10 cellular contexts compared by ENCODE assay signal in genomic region chr6:136696238-136696637, GRCh38.
DNase-seq lines count a peak whose midpoint lies in the region; ATAC-seq and TF ChIP-seq lines count a peak whose summit lies in the region.
"Had no signal": no experiment of that assay in that cellular context is flagged by ENCODE, and none has a peak within 500 bp of the region (broad histone marks: within the 10 kb centered on the region; RNA-seq: fewer than 3 reads in every experiment).

No MANE protein-coding gene starts in this region.

- ATAC-seq in activated T-cell treated with anti-CD3 and anti-CD28 coated beads, Interleukin-2, amount 50 U/mL, for 72 hours (replicated peaks in 1 of 2) = no peak
- ATAC-seq in body of pancreas = peak; percentile 89
- peak; percentile 44 for ATAC-seq in left lobe of liver
- ATAC-seq in upper lobe of right lung = peak; percentile 96
- no peak for ATAC-seq in HG02642 (IDR thresholded peaks at IDR 0.05; ENCODE audit: poor library complexity, unreplicated experiment)

- H3K9me3 Mint-ChIP-seq in activated T-cell treated with anti-CD3 and anti-CD28 coated beads, Interleukin-2, amount 50 U/mL, for 72 hours = no peaks in the 10 kb centered on the region

- H3K36me3 Mint-ChIP-seq in activated T-cell treated with anti-CD3 and anti-CD28 coated beads, Interleukin-2, amount 50 U/mL, for 72 hours (ENCODE audit: insufficient read depth in 2 of 2) = peaks cover 1 to 4% of the 10 kb centered on the region in 2 donors

- H3K4me3 Mint-ChIP-seq in activated T-cell treated with anti-CD3 and anti-CD28 coated beads, Interleukin-2, amount 50 U/mL, for 72 hours = no peak overlapping the region

- H3K4me1 Mint-ChIP-seq in activated T-cell treated with anti-CD3 and anti-CD28 coated beads, Interleukin-2, amount 50 U/mL, for 72 hours (ENCODE audit: low read depth) = peaks cover 15% of the 10 kb centered on the region

- H3K4me3 ChIP-seq in body of pancreas (no peak overlapping the region), upper lobe of right lung (no peak overlapping the region)

- TF ChIP-seq CTCF in body of pancreas (IDR thresholded peaks at IDR 0.05) (no peak), upper lobe of right lung (IDR thresholded peaks at IDR 0.05) (no peak)

- H3K36me3 ChIP-seq in body of pancreas (replicated peaks in 1 of 2; ENCODE audit: insufficient read depth in 1 of 2, low read depth in 2 of 2) (peaks cover 0 to 3% of the 10 kb centered on the region in 2 donors), upper lobe of right lung (peaks cover 20% of the 10 kb centered on the region)

- H3K27ac ChIP-seq in body of pancreas (peak overlapping the region; percentile 51 to 88 (median 60)), upper lobe of right lung (peak overlapping the region; percentile 20)

- peak overlapping the region; percentile 19 for H3K27ac Mint-ChIP-seq in activated T-cell treated with anti-CD3 and anti-CD28 coated beads, Interleukin-2, amount 50 U/mL, for 72 hours

- H3K27me3 Mint-ChIP-seq in activated T-cell treated with anti-CD3 and anti-CD28 coated beads, Interleukin-2, amount 50 U/mL, for 72 hours (ENCODE audit: low read depth) = no peaks in the 10 kb centered on the region

- no peaks in the 10 kb centered on the region for H3K27me3 ChIP-seq in body of pancreas
- H3K27me3 ChIP-seq in upper lobe of right lung = no peaks in the 10 kb centered on the region

- no peak for DNase-seq in activated T-cell treated with anti-CD3 and anti-CD28 coated beads, Interleukin-2, amount 50 U/mL, for 72 hours
- no peak for DNase-seq in activated T-cell treated with anti-CD3 and anti-CD28 coated beads, Interleukin-2, amount 50 U/mL, for 48 hours
- DNase-seq in body of pancreas (peak; percentile 43 to 77 (median 54)), left lobe of liver (ENCODE audit: low spot score) (no peak), upper lobe of right lung (no peak), NCI-H510A treated with DMSO at 0.1 percent for 48 hours (lab: John Stamatoyannopoulos, UW) (no peak)
- no peak for DNase-seq in activated CD4-positive, CD25-positive, alpha-beta regulatory T cell (lab: John Stamatoyannopoulos, UW)
- DNase-seq: NCI-H524, small intestine had no signal

- intact Hi-C loops in body of pancreas (cut with DNase I) (no loop called here), upper lobe of right lung (cut with DNase I) (no loop called here)

- H3K4me1 ChIP-seq in body of pancreas = peaks cover 64% of the 10 kb centered on the region
- no peaks in the 10 kb centered on the region for H3K4me1 ChIP-seq in upper lobe of right lung

- H3K9me3 ChIP-seq in body of pancreas = no peaks in the 10 kb centered on the region
- H3K9me3 ChIP-seq in upper lobe of right lung = no peaks in the 10 kb centered on the region

- peak in 2 of 3 donors; percentile 37 to 40 for TF ChIP-seq POLR2A in body of pancreas (IDR thresholded peaks at IDR 0.05)

- WGBS in body of pancreas, 2 donors = 16 to 18% methylated on average over 2 of the region's 2 CpGs

Comparison
In these comparisons a context has a peak if more than half of its experiments do, and no peak if none do; other contexts are left out.
1. ATAC-seq: peak in body of pancreas (single experiment), left lobe of liver (single experiment) and upper lobe of right lung (single experiment); none in activated T-cell treated with anti-CD3 and anti-CD28 coated beads, Interleukin-2, amount 50 U/mL, for 72 hours (0 of 2) and HG02642 (single experiment).
2. DNase-seq: peak in body of pancreas (4 of 4); none in activated T-cell treated with anti-CD3 and anti-CD28 coated beads, Interleukin-2, amount 50 U/mL, for 72 hours (0 of 2), activated T-cell treated with anti-CD3 and anti-CD28 coated beads, Interleukin-2, amount 50 U/mL, for 48 hours (0 of 2), left lobe of liver (single experiment), upper lobe of right lung (single experiment), NCI-H510A treated with DMSO at 0.1 percent for 48 hours (single experiment) and activated CD4-positive, CD25-positive, alpha-beta regulatory T cell (0 of 4).